ENCODE assay signal across 17 cellular contexts in genomic region chr1:19377812-19378718, GRCh38.
DNase-seq lines count a peak whose midpoint lies in the region; ATAC-seq, FAIRE-seq and TF ChIP-seq lines count a peak whose summit lies in the region.
"Had no signal": no experiment of that assay in that cellular context is flagged by ENCODE, and none has a peak within 500 bp of the region (broad histone marks: within the 10 kb centered on the region; RNA-seq: fewer than 3 reads in every experiment).

No MANE protein-coding gene starts in this region.

- H3K27ac Mint-ChIP-seq in activated T-cell treated with anti-CD3 and anti-CD28 coated beads, Interleukin-2, amount 50 U/mL, for 72 hours: peak overlapping the region; percentile 39
- H3K27ac Mint-ChIP-seq in glutamatergic neuron (ENCODE audit: unreplicated experiment): peak overlapping the region; percentile 22
- H3K27ac Mint-ChIP-seq: nephron had no signal

- no peak for TF ChIP-seq CTCF in glutamatergic neuron (IDR thresholded peaks at IDR 0.05; ENCODE audit: partially characterized antibody, unreplicated experiment)
- no peak for TF ChIP-seq CTCF in HepG2 (CRISPR knock-in tag; IDR thresholded peaks at IDR 0.05)

- no peak for FAIRE-seq in HepG2 (lab: Jason Lieb, UNC)
- FAIRE-seq: bronchial epithelial cell, urothelium cell line had no signal

- H3K36me3 Mint-ChIP-seq in activated T-cell treated with anti-CD3 and anti-CD28 coated beads, Interleukin-2, amount 50 U/mL, for 72 hours (ENCODE audit: insufficient read depth in 2 of 2): peaks cover 8 to 21% of the 10 kb centered on the region in 2 donors
- peaks cover 18% of the 10 kb centered on the region for H3K36me3 Mint-ChIP-seq in glutamatergic neuron (ENCODE audit: unreplicated experiment)

- H3K9me3 ChIP-seq in HepG2 (ENCODE audit: low read length): no peaks in the 10 kb centered on the region
- H3K9me3 ChIP-seq: MG63 had no signal

- no peaks in the 10 kb centered on the region for H3K79me2 ChIP-seq in HepG2 (ENCODE audit: insufficient read depth, low read length)

- peak overlapping the region; percentile 7 to 8 for H3K4me3 Mint-ChIP-seq in activated T-cell treated with anti-CD3 and anti-CD28 coated beads, Interleukin-2, amount 50 U/mL, for 72 hours
- no peak overlapping the region for H3K4me3 Mint-ChIP-seq in glutamatergic neuron (ENCODE audit: unreplicated experiment)
- H3K4me3 Mint-ChIP-seq: nephron had no signal

- no peaks in the 10 kb centered on the region for H3K27me3 Mint-ChIP-seq in activated T-cell treated with anti-CD3 and anti-CD28 coated beads, Interleukin-2, amount 50 U/mL, for 72 hours (ENCODE audit: low read depth)
- peaks cover 1% of the 10 kb centered on the region for H3K27me3 Mint-ChIP-seq in glutamatergic neuron (ENCODE audit: unreplicated experiment)

- 0 out of 2 replicates have a peak, but pooled peaks cover 3% of the 10 kb centered on the region for H4K20me1 ChIP-seq in HepG2 (ENCODE audit: insufficient read depth, low read length)

- DNase-seq in stimulated activated CD4-positive, alpha-beta T cell treated with anti-CD3 and anti-CD28 coated beads, Interleukin-15, amount 100 ng/mL, for 24 hours: peak; percentile 45
- DNase-seq in stimulated activated CD4-positive, alpha-beta T cell treated with anti-CD3 and anti-CD28 coated beads, Interleukin-4, amount 100 ng/mL, for 4 hours: no peak
- DNase-seq in activated T-cell treated with anti-CD3 and anti-CD28 coated beads, Interleukin-2, amount 50 U/mL, for 72 hours: peak; percentile 33 to 38
- no peak for DNase-seq in glutamatergic neuron
- no peak for DNase-seq in stimulated activated naive CD8-positive, alpha-beta T cell treated with anti-CD3 and anti-CD28 coated beads, Interleukin-15, Interleukin-2, amounts not matched to agents 100 U/mL and 50 U/mL, for 24 hours
- DNase-seq in DMS153 (lab: John Stamatoyannopoulos, UW): no peak
- DNase-seq in NCI-H748 (lab: John Stamatoyannopoulos, UW; ENCODE audit: unreplicated experiment): no peak
- no peak for DNase-seq in HepG2 (ENCODE audit: low spot score)
- DNase-seq: effector CD4-positive, alpha-beta T cell; left ventricle myocardium superior; MG63; NCI-H2081 treated with DMSO at 0.1 percent for 48 hours; NCI-H69; PC-9 had no signal

- POLR2A ChIA-PET in HepG2 (lab: Yijun Ruan, JAX): no interaction called here

- WGBS in HepG2 (ENCODE audit: low lambda C conversion rate): 97% methylated on average over 17 of the region's 17 CpGs

- CTCF ChIA-PET in HepG2 (lab: Yijun Ruan, JAX; ENCODE audit: low intra/inter-chr PET ratio, low total read pairs): no interaction called here

- TF ChIP-seq RAD21 in HepG2 (CRISPR knock-in tag; IDR thresholded peaks at IDR 0.05): no peak

- no peak overlapping the region for H3K4me3 ChIP-seq in HepG2 (replicated peaks in 1 of 3; ENCODE audit: insufficient read depth in 1 of 3, low read depth in 2 of 3, low read length in 3 of 3)
- H3K4me3 ChIP-seq: MG63, PC-9 had no signal

- H3K4me1 ChIP-seq in HepG2 (ENCODE audit: insufficient read depth, low read length): peaks cover 13% of the 10 kb centered on the region; the same call in 1 of the 2 replicates

- no peak overlapping the region for H3K9ac ChIP-seq in HepG2 (ENCODE audit: insufficient read depth, low read depth, low read length)

- intact Hi-C loops in HepG2 (cut with micrococcal nuclease; ENCODE audit: unreplicated experiment): no loop called here

- H3K27ac ChIP-seq in HepG2 (ENCODE audit: extremely low read length, insufficient read depth, low read length): no peak overlapping the region
- H3K27ac ChIP-seq: PC-9 had no signal

- peaks cover 30 to 82% of the 10 kb centered on the region in 2 experiments for H3K36me3 ChIP-seq in HepG2 (replicated peaks in 1 of 2; ENCODE audit: control insufficient read depth in 1 of 2, insufficient read depth in 2 of 2, low read length in 2 of 2)

- peaks cover 40% of the 10 kb centered on the region for H3K4me1 Mint-ChIP-seq in activated T-cell treated with anti-CD3 and anti-CD28 coated beads, Interleukin-2, amount 50 U/mL, for 72 hours (ENCODE audit: low read depth)
- H3K4me1 Mint-ChIP-seq in glutamatergic neuron (ENCODE audit: low read depth, unreplicated experiment): peaks cover 5% of the 10 kb centered on the region

- H3K27me3 ChIP-seq in HepG2 (ENCODE audit: control insufficient read depth in 1 of 2, insufficient read depth in 2 of 2, low read length in 2 of 2): no peaks in the 10 kb centered on the region
- H3K27me3 ChIP-seq: MG63 had no signal

- no TSS peak for BruUV-seq in HepG2 (replicated peaks; lab: Mats Ljungman, UMichigan)

- H3K9me3 Mint-ChIP-seq in activated T-cell treated with anti-CD3 and anti-CD28 coated beads, Interleukin-2, amount 50 U/mL, for 72 hours: no peaks in the 10 kb centered on the region
- H3K9me3 Mint-ChIP-seq in glutamatergic neuron (ENCODE audit: unreplicated experiment): peaks cover 2% of the 10 kb centered on the region
- H3K9me3 Mint-ChIP-seq: nephron had no signal

- TF ChIP-seq EP300 in HepG2 (IDR thresholded peaks at IDR 0.05; ENCODE audit: low read depth in 2 of 2, low read length in 2 of 2): no peak
- no peak for TF ChIP-seq EP300 in HepG2 (CRISPR knock-in tag; IDR thresholded peaks at IDR 0.05; ENCODE audit: borderline replicate concordance)

- in situ Hi-C loops in HepG2 (cut with HindIII; ENCODE audit: extremely low pct_ligation_motif_present, low pct_unique_long_range_greater_than_20kb): no loop called here

- TF ChIP-seq POLR2A in HepG2 (IDR thresholded peaks at IDR 0.05; ENCODE audit: insufficient read depth in 1 of 2, low read depth in 2 of 2, low read length in 2 of 2): no peak

- H2AFZ ChIP-seq in HepG2 (ENCODE audit: low read length): no peak overlapping the region
- H2AFZ ChIP-seq: PC-9 had no signal

- peak; percentile 91 to 95 for ATAC-seq in activated T-cell treated with anti-CD3 and anti-CD28 coated beads, Interleukin-2, amount 50 U/mL, for 72 hours (replicated peaks in 1 of 2)
- peak; percentile 55 for ATAC-seq in stimulated activated naive CD8-positive, alpha-beta T cell treated with anti-CD3 and anti-CD28 coated beads, Interleukin-15, Interleukin-2, amounts not matched to agents 100 U/mL and 50 U/mL, for 24 hours
- ATAC-seq in HepG2: no peak
- ATAC-seq: left ventricle myocardium superior had no signal

- H3K4me2 ChIP-seq in HepG2 (ENCODE audit: low read depth, low read length): no peak overlapping the region
- H3K4me2 ChIP-seq: PC-9 had no signal

TF ChIP-seq in HepG2, 621 proteins besides CTCF, POLR2A, EP300 and RAD21:
- no peak for TF ChIP-seq GPN1 (CRISPR knock-in tag; IDR thresholded peaks at IDR 0.05; ENCODE audit: borderline replicate concordance)
- no peak for TF ChIP-seq ZUFSP (CRISPR knock-in tag; IDR thresholded peaks at IDR 0.05; ENCODE audit: borderline replicate concordance)
- TF ChIP-seq IRF1 (CRISPR knock-in tag; IDR thresholded peaks at IDR 0.05; ENCODE audit: low read depth): no peak
- no peak for TF ChIP-seq ZNF280D (CRISPR knock-in tag; IDR thresholded peaks at IDR 0.05)
- TF ChIP-seq ZNF382 (CRISPR knock-in tag; IDR thresholded peaks at IDR 0.05; ENCODE audit: borderline replicate concordance): no peak

Comparison
In these comparisons a context has a peak if more than half of its experiments do, and no peak if none do; other contexts are left out.
1. DNase-seq: peak in stimulated activated CD4-positive, alpha-beta T cell treated with anti-CD3 and anti-CD28 coated beads, Interleukin-15, amount 100 ng/mL, for 24 hours (single experiment) and activated T-cell treated with anti-CD3 and anti-CD28 coated beads, Interleukin-2, amount 50 U/mL, for 72 hours (2 of 2); none in stimulated activated CD4-positive, alpha-beta T cell treated with anti-CD3 and anti-CD28 coated beads, Interleukin-4, amount 100 ng/mL, for 4 hours (0 of 2), glutamatergic neuron (single experiment), stimulated activated naive CD8-positive, alpha-beta T cell treated with anti-CD3 and anti-CD28 coated beads, Interleukin-15, Interleukin-2, amounts not matched to agents 100 U/mL and 50 U/mL, for 24 hours (single experiment), DMS153 (single experiment), NCI-H748 (single experiment) and HepG2 (single experiment).